ENCODE assay signal across 11 cellular contexts in genomic region chr12:94795053-94795452, GRCh38.
"Had no signal": no experiment of that assay in that cellular context is flagged by ENCODE, and none has a peak within 500 bp of the region (broad histone marks: within the 10 kb centered on the region; RNA-seq: fewer than 3 reads in every experiment).

No MANE protein-coding gene starts in this region.

- ATAC-seq: right lobe of liver; stimulated activated naive CD8-positive, alpha-beta T cell treated with anti-CD3 and anti-CD28 coated beads, Interleukin-15, amount 100 ng/mL, for 72 hours had no signal

- H3K27me3 Mint-ChIP-seq: activated T-cell treated with anti-CD3 and anti-CD28 coated beads, Interleukin-2, amount 50 U/mL, for 24 hours had no signal

- DNase-seq: activated CD4-positive, alpha-beta T cell treated with anti-CD3 and anti-CD28 coated beads, Interleukin-2, amount 50 U/mL, for 48 hours; activated T-cell treated with anti-CD3 and anti-CD28 coated beads, Interleukin-2, amount 50 U/mL, for 24 hours; aorta; cerebellar nuclear complex; effector memory CD4-positive, alpha-beta T cell; right lobe of liver; stimulated activated naive CD8-positive, alpha-beta T cell treated with anti-CD3 and anti-CD28 coated beads, Interleukin-15, amount 100 ng/mL, for 72 hours had no signal

- FAIRE-seq: TTC549 had no signal

- H3K9me3 Mint-ChIP-seq: activated T-cell treated with anti-CD3 and anti-CD28 coated beads, Interleukin-2, amount 50 U/mL, for 24 hours; nephron; stimulated activated naive CD8-positive, alpha-beta T cell treated with anti-CD3 and anti-CD28 coated beads, Interleukin-15, amount 100 ng/mL, for 72 hours; type B pancreatic cell had no signal

- H3K27ac Mint-ChIP-seq: activated naive CD8-positive, alpha-beta T cell; activated T-cell treated with anti-CD3 and anti-CD28 coated beads, Interleukin-2, amount 50 U/mL, for 24 hours; type B pancreatic cell had no signal

- H3K36me3 Mint-ChIP-seq: activated naive CD8-positive, alpha-beta T cell; type B pancreatic cell had no signal

- H3K4me3 Mint-ChIP-seq: activated naive CD8-positive, alpha-beta T cell; activated T-cell treated with anti-CD3 and anti-CD28 coated beads, Interleukin-2, amount 50 U/mL, for 24 hours; nephron; stimulated activated naive CD8-positive, alpha-beta T cell treated with anti-CD3 and anti-CD28 coated beads, Interleukin-15, amount 100 ng/mL, for 72 hours; type B pancreatic cell had no signal
